3 cellular contexts compared by ENCODE assay signal in genomic region chr4:126779446-126780166, GRCh38.
TF ChIP-seq lines count a peak whose summit lies in the region.

No MANE protein-coding gene starts in this region.

TF ChIP-seq in HCT116, 20 proteins besides CTCF, POLR2A, EP300 and RAD21:
- TF ChIP-seq REST (IDR thresholded peaks at IDR 0.05; ENCODE audit: low read depth) (no peak), SIN3A (IDR thresholded peaks at IDR 0.05; ENCODE audit: low read depth) (no peak), FOSL1 (IDR thresholded peaks at IDR 0.05; ENCODE audit: low read depth) (no peak), POLR2AphosphoS5 (IDR thresholded peaks at IDR 0.05; ENCODE audit: low read depth, low read length) (no peak), SP1 (IDR thresholded peaks at IDR 0.05; ENCODE audit: low read depth) (no peak), MAX (IDR thresholded peaks at IDR 0.05) (no peak), ZFX (IDR thresholded peaks at IDR 0.05) (no peak), EZH2phosphoT487 (IDR thresholded peaks at IDR 0.05; ENCODE audit: borderline replicate concordance) (no peak), CBX3 (IDR thresholded peaks at IDR 0.05; ENCODE audit: low read depth) (no peak), ELF1 (IDR thresholded peaks at IDR 0.05; ENCODE audit: borderline replicate concordance, low read depth) (no peak), CEBPB (IDR thresholded peaks at IDR 0.05; ENCODE audit: low read depth) (no peak), ZNF274 (IDR thresholded peaks at IDR 0.05; ENCODE audit: low read depth, low read length) (no peak), SRF (IDR thresholded peaks at IDR 0.05; ENCODE audit: low read depth) (no peak)

TF ChIP-seq in K562, 482 proteins besides CTCF, POLR2A, EP300 and RAD21 (continues in another document):
- TF ChIP-seq ZFP36 (IDR thresholded peaks at IDR 0.05; ENCODE audit: low read depth, low read length, partially characterized antibody) (no peak), FOXP1 (CRISPR knock-in tag; IDR thresholded peaks at IDR 0.05) (no peak), SMARCA4 (IDR thresholded peaks at IDR 0.05) (0 out of 2 replicates have a peak, but pooled peaks have one; percentile 16), NCOA6 (IDR thresholded peaks at IDR 0.05) (no peak), ZNF41 (CRISPR knock-in tag; conservative IDR thresholded peaks at IDR 0.05) (no peak), RUNX1 (IDR thresholded peaks at IDR 0.05; ENCODE audit: low read depth) (no peak), SUPT5H (IDR thresholded peaks at IDR 0.05) (0 out of 2 replicates have a peak, but pooled peaks have one; percentile 54), SMAD4 (CRISPR knock-in tag; conservative IDR thresholded peaks at IDR 0.05) (peak; percentile 81), ZFP30 (CRISPR knock-in tag; IDR thresholded peaks at IDR 0.05; ENCODE audit: borderline replicate concordance) (no peak), NFRKB (IDR thresholded peaks at IDR 0.05; ENCODE audit: low read depth) (peak; percentile 89), MEF2A (IDR thresholded peaks at IDR 0.05; ENCODE audit: control insufficient read depth, low read depth, low read length) (no peak), KAT7 (CRISPR knock-in tag; IDR thresholded peaks at IDR 0.05; ENCODE audit: borderline replicate concordance) (no peak), AFF4 (CRISPR knock-in tag; IDR thresholded peaks at IDR 0.05) (no peak), VEZF1 (CRISPR knock-in tag; IDR thresholded peaks at IDR 0.05) (no peak), KLF13 (tag; IDR thresholded peaks at IDR 0.05; ENCODE audit: borderline replicate concordance, low read depth) (no peak), NR1H2 (CRISPR knock-in tag; IDR thresholded peaks at IDR 0.05) (no peak), NRF1 (conservative IDR thresholded peaks at IDR 0.05 in 1 of 2, IDR thresholded peaks at IDR 0.05 in 1 of 2) (peak; percentile 79 to 83), TCF7 (IDR thresholded peaks at IDR 0.05; ENCODE audit: borderline replicate concordance) (no peak), PREB (CRISPR knock-in tag; IDR thresholded peaks at IDR 0.05) (peak; percentile 30; the same call in 1 of the 2 replicates), KLF6 (CRISPR knock-in tag; IDR thresholded peaks at IDR 0.05; ENCODE audit: borderline replicate concordance) (peak; percentile 42; the same call in 1 of the 2 replicates), L3MBTL2 (IDR thresholded peaks at IDR 0.05) (peak; percentile 41; the same call in 1 of the 2 replicates), NR2C1 (IDR thresholded peaks at IDR 0.05) (peak; percentile 66), NR2C1 (tag; IDR thresholded peaks at IDR 0.05) (peak; percentile 67; the same call in 1 of the 2 replicates), PTRF (tag; IDR thresholded peaks at IDR 0.05) (no peak), ERF (CRISPR knock-in tag; IDR thresholded peaks at IDR 0.05) (0 out of 2 replicates have a peak, but pooled peaks have one; percentile 58), KLF1 (tag; IDR thresholded peaks at IDR 0.05) (0 out of 2 replicates have a peak, but pooled peaks have one; percentile 24), PHB (CRISPR knock-in tag; IDR thresholded peaks at IDR 0.05) (no peak), RAD51 (IDR thresholded peaks at IDR 0.05; ENCODE audit: borderline replicate concordance, low read depth) (no peak), LARP7 (IDR thresholded peaks at IDR 0.05) (no peak)

TF ChIP-seq in WTC11, 78 proteins besides CTCF, POLR2A, EP300 and RAD21:
- TF ChIP-seq IRF2 (CRISPR knock-in tag; IDR thresholded peaks at IDR 0.05; ENCODE audit: borderline replicate concordance, low read depth) (no peak), OVOL2 (CRISPR knock-in tag; IDR thresholded peaks at IDR 0.05; ENCODE audit: borderline replicate concordance) (no peak), USF1 (CRISPR knock-in tag; IDR thresholded peaks at IDR 0.05) (no peak), FOXP4 (CRISPR knock-in tag; IDR thresholded peaks at IDR 0.05) (no peak), CBFB (CRISPR knock-in tag; IDR thresholded peaks at IDR 0.05; ENCODE audit: low read depth) (no peak), ZNF317 (CRISPR knock-in tag; IDR thresholded peaks at IDR 0.05; ENCODE audit: borderline replicate concordance, low read depth) (no peak), ERG (CRISPR knock-in tag; IDR thresholded peaks at IDR 0.05) (no peak), ATF6 (CRISPR knock-in tag; IDR thresholded peaks at IDR 0.05) (no peak), SP1 (CRISPR knock-in tag; conservative IDR thresholded peaks at IDR 0.05) (no peak), JUN (CRISPR knock-in tag; IDR thresholded peaks at IDR 0.05) (no peak), USF2 (CRISPR knock-in tag; IDR thresholded peaks at IDR 0.05) (no peak), NR3C1 (CRISPR knock-in tag; conservative IDR thresholded peaks at IDR 0.05; ENCODE audit: low read depth) (no peak), HMGA2 (CRISPR knock-in tag; IDR thresholded peaks at IDR 0.05) (no peak)
